Comparison of ENCODE assay signal across 20 cellular contexts in the genomic region with DNA sequence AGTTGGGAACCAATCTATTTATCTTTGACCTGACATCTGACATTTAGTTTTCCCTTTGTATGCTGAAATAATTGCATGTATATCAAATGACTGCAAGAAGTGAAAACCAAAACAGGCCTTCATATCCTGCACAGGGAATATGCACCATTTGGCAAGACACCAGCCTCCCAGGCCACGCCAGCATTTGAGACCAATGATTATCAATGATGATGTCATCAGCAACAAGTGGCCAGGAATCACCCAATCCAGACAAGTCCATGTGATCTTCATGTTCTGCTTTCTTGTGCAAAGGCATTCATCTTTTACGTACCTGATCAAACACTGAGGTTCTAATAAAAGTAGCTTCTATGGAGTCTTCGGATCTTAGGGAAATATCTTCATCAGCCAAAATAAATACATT.
DNase-seq lines count a peak whose midpoint lies in the region; ATAC-seq lines count a peak whose summit lies in the region.
"Had no signal": no experiment of that assay in that cellular context is flagged by ENCODE, and none has a peak within 500 bp of the region (broad histone marks: within the 10 kb centered on the region; RNA-seq: fewer than 3 reads in every experiment).

No MANE protein-coding gene starts in this region.

- no peak overlapping the region for H3K27ac Mint-ChIP-seq in activated CD4-positive, alpha-beta T cell treated with anti-CD3 and anti-CD28 coated beads, Interleukin-2, amount 10 ng/mL, durations not matched to agents 24 days and 14 days
- H3K27ac Mint-ChIP-seq: activated CD4-positive, alpha-beta T cell treated with anti-CD3 and anti-CD28 coated beads, Interleukin-2, amount 10 ng/mL, durations not matched to agents 7 days and 5 days; activated naive CD8-positive, alpha-beta T cell; CD8-positive, alpha-beta memory T cell; mesothelial cell of epicardium; natural killer cell; T-helper 1 cell treated with Interleukin-12 subunit alpha and Interleukin-12 subunit beta and Interleukin-4 antibody, amounts not matched to agents 30 μg/mL and 1 μg/mL, for 36 hours had no signal

- H3K36me3 Mint-ChIP-seq in activated CD4-positive, alpha-beta T cell treated with anti-CD3 and anti-CD28 coated beads, Interleukin-2, amount 10 ng/mL, durations not matched to agents 24 days and 14 days (ENCODE audit: low read depth): no peaks in the 10 kb centered on the region
- H3K36me3 Mint-ChIP-seq: activated naive CD8-positive, alpha-beta T cell; CD8-positive, alpha-beta memory T cell; mesothelial cell of epicardium; natural killer cell had no signal

- H3K4me3 Mint-ChIP-seq in activated CD4-positive, alpha-beta T cell treated with anti-CD3 and anti-CD28 coated beads, Interleukin-2, amount 10 ng/mL, durations not matched to agents 24 days and 14 days: no peak overlapping the region
- H3K4me3 Mint-ChIP-seq: activated CD4-positive, alpha-beta T cell treated with anti-CD3 and anti-CD28 coated beads, Interleukin-2, amount 10 ng/mL, durations not matched to agents 7 days and 5 days; activated naive CD8-positive, alpha-beta T cell; CD8-positive, alpha-beta memory T cell; mesothelial cell of epicardium; natural killer cell; T-helper 1 cell treated with Interleukin-12 subunit alpha and Interleukin-12 subunit beta and Interleukin-4 antibody, amounts not matched to agents 30 μg/mL and 1 μg/mL, for 36 hours had no signal

- H3K4me1 Mint-ChIP-seq in activated CD4-positive, alpha-beta T cell treated with anti-CD3 and anti-CD28 coated beads, Interleukin-2, amount 10 ng/mL, durations not matched to agents 24 days and 14 days: no peaks in the 10 kb centered on the region
- H3K4me1 Mint-ChIP-seq: activated CD4-positive, alpha-beta T cell treated with anti-CD3 and anti-CD28 coated beads, Interleukin-2, amount 10 ng/mL, durations not matched to agents 7 days and 5 days; CD8-positive, alpha-beta memory T cell; natural killer cell had no signal

- peak; percentile 30 for DNase-seq in KBM-7
- DNase-seq in NCI-H69 (lab: John Stamatoyannopoulos, UW): peak; percentile 31
- peak; percentile 47 for DNase-seq in fibroblast of peridontal ligament (ENCODE audit: extremely low read depth)
- DNase-seq in posterior vena cava (ENCODE audit: low spot score): peak; percentile 81
- no peak for DNase-seq in C1 segment of cervical spinal cord (lab: John Stamatoyannopoulos, UW)
- no peak for DNase-seq in activated CD4-positive, alpha-beta T cell treated with anti-CD3 and anti-CD28 coated beads, Interleukin-2, amount 10 ng/mL, durations not matched to agents 24 days and 14 days
- DNase-seq: activated CD4-positive, alpha-beta T cell treated with anti-CD3 and anti-CD28 coated beads, Interleukin-2, amount 10 ng/mL, durations not matched to agents 7 days and 5 days; CD8-positive, alpha-beta memory T cell; DMS53; esophagus squamous epithelium; GDM1; head of caudate nucleus; natural killer cell; NCI-H1930; uterus had no signal

- intact Hi-C loops in posterior vena cava (cut with DNase I): no loop called here
- intact Hi-C loops in activated CD4-positive, alpha-beta T cell treated with anti-CD3 and anti-CD28 coated beads, Interleukin-2, amount 10 ng/mL, durations not matched to agents 24 days and 14 days (cut with micrococcal nuclease): no loop called here

- no peaks in the 10 kb centered on the region for H3K9me3 Mint-ChIP-seq in activated CD4-positive, alpha-beta T cell treated with anti-CD3 and anti-CD28 coated beads, Interleukin-2, amount 10 ng/mL, durations not matched to agents 24 days and 14 days
- H3K9me3 Mint-ChIP-seq: activated CD4-positive, alpha-beta T cell treated with anti-CD3 and anti-CD28 coated beads, Interleukin-2, amount 10 ng/mL, durations not matched to agents 7 days and 5 days; CD8-positive, alpha-beta memory T cell; mesothelial cell of epicardium; natural killer cell; T-helper 1 cell treated with Interleukin-12 subunit alpha and Interleukin-12 subunit beta and Interleukin-4 antibody, amounts not matched to agents 30 μg/mL and 1 μg/mL, for 36 hours had no signal

- no peak for ATAC-seq in GM18498 (IDR thresholded peaks at IDR 0.05; ENCODE audit: unreplicated experiment)
- ATAC-seq: left lobe of liver, natural killer cell had no signal

- no peaks in the 10 kb centered on the region for H3K27me3 Mint-ChIP-seq in activated CD4-positive, alpha-beta T cell treated with anti-CD3 and anti-CD28 coated beads, Interleukin-2, amount 10 ng/mL, durations not matched to agents 24 days and 14 days
- H3K27me3 Mint-ChIP-seq: CD8-positive, alpha-beta memory T cell had no signal

- in situ Hi-C loops in KBM-7 (cut with MboI; ENCODE audit: low pct_unique_long_range_greater_than_20kb, low sequenced_read_pairs): no loop called here

Comparison
In these comparisons a context has a peak if more than half of its experiments do, and no peak if none do; other contexts are left out.
1. DNase-seq: peak in KBM-7 (single experiment), NCI-H69 (single experiment), fibroblast of peridontal ligament (single experiment) and posterior vena cava (single experiment); none in C1 segment of cervical spinal cord (0 of 14) and activated CD4-positive, alpha-beta T cell treated with anti-CD3 and anti-CD28 coated beads, Interleukin-2, amount 10 ng/mL, durations not matched to agents 24 days and 14 days (single experiment).